In genomic region chr10:118978998-118979350, GRCh38 we compare ENCODE assay signal across 15 cellular contexts. TPM values are rescaled to one million over a fixed set of nuclear protein-coding genes. Genes with fewer than 3 reads are reported as not detected.
DNase-seq lines count a peak whose midpoint lies in the region; ATAC-seq and TF ChIP-seq lines count a peak whose summit lies in the region.
"Had no signal": no experiment of that assay in that cellular context is flagged by ENCODE, and none has a peak within 500 bp of the region (broad histone marks: within the 10 kb centered on the region; RNA-seq: fewer than 3 reads in every experiment).

No MANE protein-coding gene starts in this region.

- POLR2A ChIA-PET in Panc1 (lab: Charles Lee): no interaction called here

- CTCF ChIA-PET in Panc1 (lab: Charles Lee): no interaction called here

- no peaks in the 10 kb centered on the region for H3K27me3 ChIP-seq in Panc1 (ENCODE audit: control insufficient read depth, insufficient read depth, low read length)

- H3K9me3 ChIP-seq in Panc1 (ENCODE audit: control insufficient read depth, insufficient read depth, low read depth, low read length): peaks cover 2% of the 10 kb centered on the region; the same call in 1 of the 2 replicates
- no peaks in the 10 kb centered on the region for H3K9me3 ChIP-seq in T-helper 17 cell (ENCODE audit: control insufficient read depth, low read length, poor library complexity, severe bottlenecking)

- 0 out of 2 replicates have a peak, but pooled peaks have one; percentile 20 for ATAC-seq in Panc1
- no peak for ATAC-seq in T-helper 17 cell
- ATAC-seq in sciatic nerve: no peak
- no peak for ATAC-seq in GM19463 (IDR thresholded peaks at IDR 0.05; ENCODE audit: unreplicated experiment)
- no peak for ATAC-seq in HG03457 (IDR thresholded peaks at IDR 0.05; ENCODE audit: unreplicated experiment)

- H3K36me3 Mint-ChIP-seq in T-helper 17 cell (ENCODE audit: low read depth): no peaks in the 10 kb centered on the region
- H3K36me3 Mint-ChIP-seq: CD4-positive, alpha-beta memory T cell had no signal

- TF ChIP-seq CTCF in Panc1 (IDR thresholded peaks at IDR 0.05): no peak

- no peaks in the 10 kb centered on the region for H3K36me3 ChIP-seq in Panc1 (ENCODE audit: control insufficient read depth, insufficient read depth, low read length)

- peaks cover 6% of the 10 kb centered on the region; the same call in 1 of the 2 replicates for H3K4me1 ChIP-seq in Panc1 (ENCODE audit: control insufficient read depth, insufficient read depth, low read length)

- DNase-seq in Panc1 (ENCODE audit: low read depth, low spot score): no peak
- DNase-seq in T-helper 17 cell: no peak
- peak; percentile 28 for DNase-seq in sciatic nerve (ENCODE audit: low spot score)
- no peak for DNase-seq in amniotic stem cell (lab: John Stamatoyannopoulos, UW)
- DNase-seq: C1 segment of cervical spinal cord; Calu3; CD4-positive, alpha-beta memory T cell; COR-L47; DMS53; DMS79 treated with DMSO at 0.1 percent for 48 hours; GF-D8; GOT3; HCEC 1CT had no signal

- intact Hi-C loops in Panc1 (cut with micrococcal nuclease; ENCODE audit: unreplicated experiment) (no loop called here), sciatic nerve (cut with DNase I) (no loop called here)

- H3K27ac ChIP-seq in Panc1 (ENCODE audit: low read length): no peak overlapping the region

- in situ Hi-C loops in Panc1 (cut with HindIII; ENCODE audit: low pct_unique_long_range_greater_than_20kb, low sequenced_read_pairs): no loop called here

- no peak overlapping the region for H3K4me3 ChIP-seq in Panc1 (ENCODE audit: low read depth in 2 of 2, low read length in 2 of 2)

- no peaks in the 10 kb centered on the region for H3K4me1 Mint-ChIP-seq in T-helper 17 cell
- H3K4me1 Mint-ChIP-seq: CD4-positive, alpha-beta memory T cell had no signal

- no TSS peak for BruUV-seq in Panc1 (replicated peaks; lab: Mats Ljungman, UMichigan)

- no peak overlapping the region for H3K4me3 Mint-ChIP-seq in T-helper 17 cell
- H3K4me3 Mint-ChIP-seq: CD4-positive, alpha-beta memory T cell had no signal

- H3K27me3 Mint-ChIP-seq in T-helper 17 cell: peaks cover 6% of the 10 kb centered on the region

- H3K27ac Mint-ChIP-seq in T-helper 17 cell: peak overlapping the region; percentile 39
- H3K27ac Mint-ChIP-seq: CD4-positive, alpha-beta memory T cell had no signal

RNA-seq across cellular contexts. Expression of gene NANOS1, which starts 50.5 kb away (rescaled TPM):
- 18.0 TPM for total RNA-seq in Panc1 (2021; ENCODE audit: unreplicated experiment)
- 14.0 TPM for polyA plus RNA-seq in Panc1 (2012; ENCODE audit: insufficient read length)
- under 1 TPM; 0.15 to 0.34 TPM for total RNA-seq in T-helper 17 cell
- 3.5 TPM for total RNA-seq in sciatic nerve
